ENCODE assay signal across 8 cellular contexts in genomic region chr20:9617940-9618339, GRCh38.
DNase-seq lines count a peak whose midpoint lies in the region; ATAC-seq and TF ChIP-seq lines count a peak whose summit lies in the region.

No MANE protein-coding gene starts in this region.

- H3K4me1 Mint-ChIP-seq in nephron progenitor cell: no peaks in the 10 kb centered on the region
- no peaks in the 10 kb centered on the region for H3K4me1 Mint-ChIP-seq in activated CD8-positive, alpha-beta memory T cell treated with anti-CD3 and anti-CD28 coated beads, Interleukin-2, amount 10 ng/mL, durations not matched to agents 7 days and 5 days
- H3K4me1 Mint-ChIP-seq in activated T-cell treated with anti-CD3 and anti-CD28 coated beads, Interleukin-2, amount 50 U/mL, for 4 hours (ENCODE audit: low read depth): no peaks in the 10 kb centered on the region

- peak; percentile 56 for TF ChIP-seq CTCF in nephron progenitor cell (IDR thresholded peaks at IDR 0.05)

- CTCF ChIA-PET in HEK293T (lab: Yijun Ruan, JAX): interaction anchor here (0.5 to 3.6 kb wide), 24 partner anchors 9 to 810 kb away, joined by 3 to 30 read pairs (median 4); partner anchors contain the start of gene PAK5
- CTCF ChIA-PET in activated CD8-positive, alpha-beta memory T cell treated with anti-CD3 and anti-CD28 coated beads, Interleukin-2, amount 10 ng/mL, durations not matched to agents 7 days and 5 days (lab: Charles Lee): interaction anchor here (0.7 to 2.3 kb wide), 9 partner anchors 29 to 569 kb away, joined by 3 to 32 read pairs (median 3); no protein-coding TSS in a partner anchor

- ATAC-seq in activated CD8-positive, alpha-beta memory T cell treated with anti-CD3 and anti-CD28 coated beads, Interleukin-2, amount 10 ng/mL, durations not matched to agents 7 days and 5 days: no peak
- no peak for ATAC-seq in activated T-cell treated with anti-CD3 and anti-CD28 coated beads, Interleukin-2, amount 50 U/mL, for 4 hours

- POLR2A ChIA-PET in HEK293T (lab: Yijun Ruan, JAX): no interaction called here

- H3K27ac Mint-ChIP-seq in nephron progenitor cell: no peak overlapping the region
- no peak overlapping the region for H3K27ac Mint-ChIP-seq in activated CD8-positive, alpha-beta memory T cell treated with anti-CD3 and anti-CD28 coated beads, Interleukin-2, amount 10 ng/mL, durations not matched to agents 7 days and 5 days

- no peak overlapping the region for H3K4me3 Mint-ChIP-seq in nephron progenitor cell
- no peak overlapping the region for H3K4me3 Mint-ChIP-seq in activated CD8-positive, alpha-beta memory T cell treated with anti-CD3 and anti-CD28 coated beads, Interleukin-2, amount 10 ng/mL, durations not matched to agents 7 days and 5 days
- H3K4me3 Mint-ChIP-seq in activated T-cell treated with anti-CD3 and anti-CD28 coated beads, Interleukin-2, amount 50 U/mL, for 4 hours: no peak overlapping the region

- H3K36me3 Mint-ChIP-seq in nephron progenitor cell (ENCODE audit: low read depth): no peaks in the 10 kb centered on the region
- H3K36me3 Mint-ChIP-seq in activated CD8-positive, alpha-beta memory T cell treated with anti-CD3 and anti-CD28 coated beads, Interleukin-2, amount 10 ng/mL, durations not matched to agents 7 days and 5 days: no peaks in the 10 kb centered on the region
- no peaks in the 10 kb centered on the region for H3K36me3 Mint-ChIP-seq in activated T-cell treated with anti-CD3 and anti-CD28 coated beads, Interleukin-2, amount 50 U/mL, for 4 hours (ENCODE audit: insufficient read depth)

- in situ Hi-C loops in T47D (cut with HindIII; ENCODE audit: low pct_unique_long_range_greater_than_20kb, low sequenced_read_pairs): no loop called here

- H3K27me3 Mint-ChIP-seq in nephron progenitor cell (ENCODE audit: low read depth, poor library complexity): peaks cover 5% of the 10 kb centered on the region
- H3K27me3 Mint-ChIP-seq in activated CD8-positive, alpha-beta memory T cell treated with anti-CD3 and anti-CD28 coated beads, Interleukin-2, amount 10 ng/mL, durations not matched to agents 7 days and 5 days: no peaks in the 10 kb centered on the region
- no peaks in the 10 kb centered on the region for H3K27me3 Mint-ChIP-seq in activated T-cell treated with anti-CD3 and anti-CD28 coated beads, Interleukin-2, amount 50 U/mL, for 4 hours (ENCODE audit: low read depth)

- DNase-seq in A172 (ENCODE audit: low spot score) (peak; percentile 43), HEK293T (ENCODE audit: extremely low spot score) (peak; percentile 50), NCI-H524 (lab: John Stamatoyannopoulos, UW) (peak; percentile 79 to 85), T47D (ENCODE audit: low read depth in 1 of 2, low spot score in 1 of 2) (peak; percentile 50 to 85), nephron progenitor cell (peak; percentile 11)
- no peak for DNase-seq in activated CD4-positive, alpha-beta T cell treated with anti-CD3 and anti-CD28 coated beads for 4 hours
- DNase-seq in activated CD8-positive, alpha-beta memory T cell treated with anti-CD3 and anti-CD28 coated beads, Interleukin-2, amount 10 ng/mL, durations not matched to agents 7 days and 5 days: no peak
- no peak for DNase-seq in activated T-cell treated with anti-CD3 and anti-CD28 coated beads, Interleukin-2, amount 50 U/mL, for 4 hours

- peaks cover 7% of the 10 kb centered on the region for H3K9me3 Mint-ChIP-seq in nephron progenitor cell
- H3K9me3 Mint-ChIP-seq in activated CD8-positive, alpha-beta memory T cell treated with anti-CD3 and anti-CD28 coated beads, Interleukin-2, amount 10 ng/mL, durations not matched to agents 7 days and 5 days (ENCODE audit: low read depth): no peaks in the 10 kb centered on the region
- H3K9me3 Mint-ChIP-seq in activated T-cell treated with anti-CD3 and anti-CD28 coated beads, Interleukin-2, amount 50 U/mL, for 4 hours: no peaks in the 10 kb centered on the region

TF ChIP-seq in HEK293T, 16 proteins besides CTCF, POLR2A, EP300 and RAD21:
- TF ChIP-seq TARDBP (IDR thresholded peaks at IDR 0.05) (no peak), ZNF384 (IDR thresholded peaks at IDR 0.05) (no peak), NFRKB (IDR thresholded peaks at IDR 0.05) (no peak), ELF4 (IDR thresholded peaks at IDR 0.05) (no peak), FOXM1 (IDR thresholded peaks at IDR 0.05; ENCODE audit: borderline replicate concordance) (no peak), BHLHE40 (IDR thresholded peaks at IDR 0.05; ENCODE audit: borderline replicate concordance) (no peak), HDGF (IDR thresholded peaks at IDR 0.05; ENCODE audit: borderline replicate concordance) (no peak), FOXK2 (IDR thresholded peaks at IDR 0.05) (no peak), FOXA1 (IDR thresholded peaks at IDR 0.05) (no peak), L3MBTL2 (conservative IDR thresholded peaks at IDR 0.05) (no peak), ARNT (IDR thresholded peaks at IDR 0.05) (no peak), SP1 (IDR thresholded peaks at IDR 0.05) (no peak), PKNOX1 (IDR thresholded peaks at IDR 0.05) (no peak), LEF1 (IDR thresholded peaks at IDR 0.05; ENCODE audit: borderline replicate concordance) (no peak), SUZ12 (IDR thresholded peaks at IDR 0.05) (no peak), CTBP1 (IDR thresholded peaks at IDR 0.05; ENCODE audit: borderline replicate concordance) (no peak)

Comparison
In these comparisons a context has a peak if more than half of its experiments do, and no peak if none do; other contexts are left out.
1. DNase-seq: peak in A172 (single experiment), HEK293T (single experiment), NCI-H524 (2 of 2), T47D (2 of 2) and nephron progenitor cell (single experiment); none in activated CD4-positive, alpha-beta T cell treated with anti-CD3 and anti-CD28 coated beads for 4 hours (0 of 2), activated CD8-positive, alpha-beta memory T cell treated with anti-CD3 and anti-CD28 coated beads, Interleukin-2, amount 10 ng/mL, durations not matched to agents 7 days and 5 days (single experiment) and activated T-cell treated with anti-CD3 and anti-CD28 coated beads, Interleukin-2, amount 50 U/mL, for 4 hours (single experiment).